Comparison of ENCODE assay signal across 21 cellular contexts in genomic region chr12:59283012-59283411, GRCh38.
"Had no signal": no experiment of that assay in that cellular context is flagged by ENCODE, and none has a peak within 500 bp of the region (broad histone marks: within the 10 kb centered on the region; RNA-seq: fewer than 3 reads in every experiment).

No MANE protein-coding gene starts in this region.

- H3K27ac ChIP-seq: ascending aorta, breast epithelium, foreskin keratinocyte, neutrophil, parathyroid adenoma, stomach, testis, upper lobe of left lung, VCaP had no signal

- H3K4me3 ChIP-seq: ascending aorta, breast epithelium, mucosa of descending colon, stomach, testis, upper lobe of left lung had no signal

- DNase-seq: activated CD4-positive, alpha-beta T cell treated with anti-CD3 and anti-CD28 coated beads, Interleukin-2, amount 50 U/mL, for 48 hours; activated CD8-positive, alpha-beta memory T cell treated with anti-CD3 and anti-CD28 coated beads, Interleukin-2, amount 10 ng/mL, durations not matched to agents 7 days and 5 days; activated naive CD4-positive, alpha-beta T cell treated with anti-CD3 and anti-CD28 coated beads for 36 hours; activated T-cell treated with anti-CD3 and anti-CD28 coated beads, Interleukin-2, amount 50 U/mL, for 1 hour; cerebellar nuclear complex; effector memory CD4-positive, alpha-beta T cell; foreskin keratinocyte; head of caudate nucleus; mucosa of descending colon; naive thymus-derived CD4-positive, alpha-beta T cell; stimulated activated CD4-positive, alpha-beta T cell treated with anti-CD3 and anti-CD28 coated beads, Interleukin-12 subunit alpha, Interleukin-12 subunit beta, amount 100 ng/mL, for 4 hours; stimulated activated CD4-positive, alpha-beta T cell treated with anti-CD3 and anti-CD28 coated beads, Interleukin-2, amount 100 ng/mL, for 24 hours; stomach; T1000; testis had no signal

- H3K36me3 ChIP-seq: ascending aorta, breast epithelium, neutrophil, stomach, upper lobe of left lung had no signal

- H3K4me1 ChIP-seq: ascending aorta, breast epithelium, foreskin keratinocyte, parathyroid adenoma, stomach, testis, upper lobe of left lung had no signal

- H3K9me3 ChIP-seq: ascending aorta, breast epithelium, mucosa of descending colon, neutrophil, stomach, testis, upper lobe of left lung had no signal

- ATAC-seq: activated CD8-positive, alpha-beta memory T cell treated with anti-CD3 and anti-CD28 coated beads, Interleukin-2, amount 10 ng/mL, durations not matched to agents 7 days and 5 days; foreskin keratinocyte; mucosa of descending colon; naive thymus-derived CD4-positive, alpha-beta T cell had no signal

- H3K27me3 ChIP-seq: ascending aorta, breast epithelium, neutrophil, stomach, testis, upper lobe of left lung had no signal
